8 cellular contexts compared by ENCODE assay signal in genomic region chr1:228081578-228082259, GRCh38. TPM values are rescaled to one million over a fixed set of nuclear protein-coding genes. Genes with fewer than 3 reads are reported as not detected.
A peak's percentile ranks its signal among the peaks of the same experiment; 100 is the strongest.
DNase-seq lines count a peak whose midpoint lies in the region; ATAC-seq, FAIRE-seq and TF ChIP-seq lines count a peak whose summit lies in the region.

No MANE protein-coding gene starts in this region.

- peaks cover 23 to 38% (median 28%) of the 10 kb centered on the region in 3 donors for H3K4me1 ChIP-seq in pancreas

- ATAC-seq in GM18867 (IDR thresholded peaks at IDR 0.05; ENCODE audit: unreplicated experiment) (peak; percentile 8), HG03097 (IDR thresholded peaks at IDR 0.05; ENCODE audit: low FRiP score, unreplicated experiment) (peak; percentile 16), pancreas (peak; percentile 11 to 23 (median 20))

- H3K36me3 ChIP-seq in pancreas: no peaks in the 10 kb centered on the region

- POLR2A ChIA-PET in AG04449 (lab: Yijun Ruan, JAX): interaction anchor here (0.5 to 1.2 kb wide), 13 partner anchors 8 to 1149 kb away, joined by 3 to 4 read pairs (median 3); no protein-coding TSS in a partner anchor

- 6 to 7% methylated on average over 22 to 37 of the region's 37 CpGs for WGBS in pancreas, 2 donors

- DNase-seq in AG04449 (ENCODE audit: low read depth, low spot score) (no peak), fibroblast of mammary gland (ENCODE audit: low read depth) (no peak), pancreas (peak in 4 of 6 donors; percentile 31 to 78 (median 64)), frontal cortex (ENCODE audit: low spot score in 2 of 2) (no peak), mesenteric fat pad (ENCODE audit: low spot score) (no peak)

- no peak for FAIRE-seq in pancreas (lab: Jason Lieb, UNC)
- FAIRE-seq in frontal cortex (lab: Jason Lieb, UNC): no peak

- no peak for TF ChIP-seq CTCF in AG04449 (IDR thresholded peaks at IDR 0.05; ENCODE audit: insufficient read depth, low read length, missing control alignments)
- no peak for TF ChIP-seq CTCF in VCaP (conservative IDR thresholded peaks at IDR 0.05)
- no peak for TF ChIP-seq CTCF in fibroblast of mammary gland (conservative IDR thresholded peaks at IDR 0.05; ENCODE audit: control insufficient read depth, insufficient read depth, low read depth, low read length)
- TF ChIP-seq CTCF in pancreas (IDR thresholded peaks at IDR 0.05): no peak

- intact Hi-C loops in pancreas (cut with DNase I): no loop called here

- H3K27ac ChIP-seq in VCaP (peak overlapping the region; percentile 74; the same call in 1 of the 2 replicates), pancreas (peak overlapping the region; percentile 99)

- CTCF ChIA-PET in AG04449 (lab: Yijun Ruan, JAX): interaction anchor here (0.9 to 1.5 kb wide), 5 partner anchors 8 to 518 kb away, joined by 3 read pairs; no protein-coding TSS in a partner anchor

- no peaks in the 10 kb centered on the region for H3K9me3 ChIP-seq in pancreas

- H3K4me3 ChIP-seq in AG04449 (ENCODE audit: low read depth, low read length) (peak overlapping the region; percentile 87), fibroblast of mammary gland (ENCODE audit: control insufficient read depth, low read depth, low read length) (peak overlapping the region; percentile 60), pancreas (peak overlapping the region; percentile 84 to 96 (median 86))

- no peaks in the 10 kb centered on the region for H3K27me3 ChIP-seq in pancreas

RNA-seq across cellular contexts. Expression of gene ARF1, which starts 0.8 kb away (rescaled TPM):
- total RNA-seq in pancreas: 100 to 1,000 TPM; 160 to 251 (median 205) TPM
- 100 to 1,000 TPM; 167 to 234 TPM for polyA plus RNA-seq in pancreas
- total RNA-seq in frontal cortex: 107 TPM
- 352 TPM for total RNA-seq in mesenteric fat pad

RNA-seq across cellular contexts. Expression of gene C1orf35, which starts 21.4 kb away (rescaled TPM):
- total RNA-seq in pancreas (1 to 10 TPM; 6.3 to 9.3 (median 7.8) TPM), frontal cortex (4.1 TPM), mesenteric fat pad (5.6 TPM)
- 10 to 100 TPM; 18.9 to 33.2 TPM for polyA plus RNA-seq in pancreas

RNA-seq across cellular contexts. Expression of gene MRPL55, which starts 27.4 kb away (rescaled TPM):
- total RNA-seq in pancreas (10 to 100 TPM; 18.1 to 24.7 (median 23.9) TPM), frontal cortex (33.4 TPM), mesenteric fat pad (38.9 TPM)
- polyA plus RNA-seq in pancreas: 100 to 1,000 TPM; 103 to 113 TPM

RNA-seq across cellular contexts. Expression of gene GUK1, which starts 58.4 kb away (rescaled TPM):
- total RNA-seq in pancreas (100 to 1,000 TPM in 2 of 6 donors, 10 to 100 TPM in 4; 71.5 to 114 (median 98.6) TPM), frontal cortex (130 TPM), mesenteric fat pad (220 TPM)
- 100 to 1,000 TPM; 317 TPM for polyA plus RNA-seq in pancreas

Comparison
In these comparisons a context has a peak if more than half of its experiments do, and no peak if none do; other contexts are left out.
1. DNase-seq: peak in pancreas (4 of 6); none in AG04449 (single experiment), fibroblast of mammary gland (single experiment), frontal cortex (0 of 2) and mesenteric fat pad (single experiment).
2. Peak in every context shown above with its lines, with median percentiles within 50 percentile points of each other: H3K4me3 ChIP-seq and ATAC-seq.